ENCODE assay signal across 20 cellular contexts in genomic region chr18:32922951-32923430, GRCh38.
DNase-seq lines count a peak whose midpoint lies in the region; ATAC-seq and TF ChIP-seq lines count a peak whose summit lies in the region.
"Had no signal": no experiment of that assay in that cellular context is flagged by ENCODE, and none has a peak within 500 bp of the region (broad histone marks: within the 10 kb centered on the region; RNA-seq: fewer than 3 reads in every experiment).

No MANE protein-coding gene starts in this region.

- peaks cover 11% of the 10 kb centered on the region; the same call in 1 of the 2 replicates for H3F3A ChIP-seq in MM.1S (ENCODE audit: insufficient read depth, low read length)

- H2AFZ ChIP-seq in MM.1S (ENCODE audit: low read length), result no peak overlapping the region

- peaks cover 41 to 67% of the 10 kb centered on the region in 2 donors for H3K4me1 Mint-ChIP-seq in stimulated activated naive B cell treated with anti-CD40 and anti-IgM and Interleukin-4, amounts not matched to agents 10 μg/mL and 1 μg/mL and 100 μg/mL, for 72 hours
- H3K4me1 Mint-ChIP-seq: CD4-positive, CD25-positive, alpha-beta regulatory T cell; stimulated activated effector memory CD8-positive, alpha-beta T cell treated with anti-CD3 and anti-CD28 coated beads, Interleukin-12 subunit alpha, Interleukin-12 subunit beta, amount 100 ng/mL, for 72 hours had no signal

- WGBS in heart right ventricle, 2 donors, result 49 to 54% methylated on average over 2 of the region's 2 CpGs

- H3K27ac ChIP-seq in MM.1S (ENCODE audit: low read length), result peak overlapping the region; percentile 34; the same call in 1 of the 2 replicates
- no peak overlapping the region for H3K27ac ChIP-seq in heart right ventricle
- no peak overlapping the region for H3K27ac ChIP-seq in right atrium auricular region
- H3K27ac ChIP-seq: 22Rv1 had no signal

- H3K4me1 ChIP-seq in MM.1S (ENCODE audit: low read length) (peaks cover 26% of the 10 kb centered on the region), heart right ventricle (peaks cover 0 to 4% (median 0%) of the 10 kb centered on the region in 9 donors), right atrium auricular region (no peaks in the 10 kb centered on the region)

- DNase-seq in DMS53 (lab: John Stamatoyannopoulos, UW), result peak; percentile 9
- no peak for DNase-seq in DMS53 treated with DMSO at 0.1 percent for 48 hours (lab: John Stamatoyannopoulos, UW; ENCODE audit: unreplicated experiment)
- DNase-seq in MM.1S, result peak; percentile 66
- peak; percentile 75 for DNase-seq in RPMI7951 (ENCODE audit: low read depth)
- DNase-seq in stimulated activated naive B cell treated with anti-CD40 and anti-IgM and Interleukin-4, amounts not matched to agents 10 μg/mL and 1 μg/mL and 100 μg/mL, for 72 hours, result no peak
- DNase-seq in heart right ventricle, result no peak
- no peak for DNase-seq in right atrium auricular region (ENCODE audit: low spot score)
- DNase-seq: activated naive CD4-positive, alpha-beta T cell treated with anti-CD3 and anti-CD28 coated beads for 36 hours; CD4-positive, CD25-positive, alpha-beta regulatory T cell; GF-D8; NCI-H1436 treated with DMSO at 0.1 percent for 48 hours; NCI-H526 treated with DMSO at 0.1 percent for 48 hours; right cardiac atrium; SHP77; stimulated activated CD4-positive, alpha-beta T cell treated with anti-CD3 and anti-CD28 coated beads, Interleukin-4, amount 100 ng/mL, for 4 hours had no signal

- peaks cover 0 to 5% of the 10 kb centered on the region in 2 donors for H3K27me3 Mint-ChIP-seq in stimulated activated naive B cell treated with anti-CD40 and anti-IgM and Interleukin-4, amounts not matched to agents 10 μg/mL and 1 μg/mL and 100 μg/mL, for 72 hours
- H3K27me3 Mint-ChIP-seq: CD4-positive, CD25-positive, alpha-beta regulatory T cell had no signal

- H3K4me2 ChIP-seq in MM.1S (ENCODE audit: low read depth, low read length), result peak overlapping the region; percentile 17; the same call in 1 of the 2 replicates

- no peaks in the 10 kb centered on the region for H3K9me2 ChIP-seq in MM.1S (replicated peaks; ENCODE audit: insufficient read depth, low read length)

- H3K4me3 ChIP-seq in MM.1S (ENCODE audit: low read length), result no peak overlapping the region
- H3K4me3 ChIP-seq in heart right ventricle, result no peak overlapping the region
- no peak overlapping the region for H3K4me3 ChIP-seq in right atrium auricular region

- H3K27ac Mint-ChIP-seq in stimulated activated naive B cell treated with anti-CD40 and anti-IgM and Interleukin-4, amounts not matched to agents 10 μg/mL and 1 μg/mL and 100 μg/mL, for 72 hours, result peak overlapping the region; percentile 88
- H3K27ac Mint-ChIP-seq: activated naive CD4-positive, alpha-beta T cell treated with anti-CD3 and anti-CD28 coated beads for 36 hours; CD4-positive, CD25-positive, alpha-beta regulatory T cell; stimulated activated effector memory CD8-positive, alpha-beta T cell treated with anti-CD3 and anti-CD28 coated beads, Interleukin-12 subunit alpha, Interleukin-12 subunit beta, amount 100 ng/mL, for 72 hours had no signal

- H3K27me3 ChIP-seq in MM.1S (replicated peaks; ENCODE audit: insufficient read depth, low read length) (no peaks in the 10 kb centered on the region), heart right ventricle (peaks cover 0 to 7% (median 0%) of the 10 kb centered on the region in 7 donors), right atrium auricular region (no peaks in the 10 kb centered on the region)

- H3K4me3 Mint-ChIP-seq in stimulated activated naive B cell treated with anti-CD40 and anti-IgM and Interleukin-4, amounts not matched to agents 10 μg/mL and 1 μg/mL and 100 μg/mL, for 72 hours, result peak overlapping the region; percentile 59 to 72
- H3K4me3 Mint-ChIP-seq: activated naive CD4-positive, alpha-beta T cell treated with anti-CD3 and anti-CD28 coated beads for 36 hours; CD4-positive, CD25-positive, alpha-beta regulatory T cell; neural crest cell; stimulated activated effector memory CD8-positive, alpha-beta T cell treated with anti-CD3 and anti-CD28 coated beads, Interleukin-12 subunit alpha, Interleukin-12 subunit beta, amount 100 ng/mL, for 72 hours had no signal

- no peaks in the 10 kb centered on the region for H3K36me3 Mint-ChIP-seq in stimulated activated naive B cell treated with anti-CD40 and anti-IgM and Interleukin-4, amounts not matched to agents 10 μg/mL and 1 μg/mL and 100 μg/mL, for 72 hours
- H3K36me3 Mint-ChIP-seq: CD4-positive, CD25-positive, alpha-beta regulatory T cell; stimulated activated effector memory CD8-positive, alpha-beta T cell treated with anti-CD3 and anti-CD28 coated beads, Interleukin-12 subunit alpha, Interleukin-12 subunit beta, amount 100 ng/mL, for 72 hours had no signal

- H3K36me3 ChIP-seq in MM.1S (replicated peaks; ENCODE audit: insufficient read depth, low read length) (no peaks in the 10 kb centered on the region), heart right ventricle (no peaks in the 10 kb centered on the region), right atrium auricular region (no peaks in the 10 kb centered on the region)

- H3K9me3 ChIP-seq in MM.1S (replicated peaks; ENCODE audit: insufficient read depth, low read length) (no peaks in the 10 kb centered on the region), heart right ventricle (no peaks in the 10 kb centered on the region), right atrium auricular region (no peaks in the 10 kb centered on the region)

- intact Hi-C loops in heart right ventricle (cut with DNase I), result loop anchor here in 2 of 10 donors (5.0 to 10.0 kb wide), 2 partner anchors 188 to 206 kb away; no protein-coding TSS in a partner anchor

- H3K9ac ChIP-seq in MM.1S (ENCODE audit: low read length), result no peak overlapping the region

- H3K9me3 Mint-ChIP-seq in stimulated activated naive B cell treated with anti-CD40 and anti-IgM and Interleukin-4, amounts not matched to agents 10 μg/mL and 1 μg/mL and 100 μg/mL, for 72 hours, result no peaks in the 10 kb centered on the region
- H3K9me3 Mint-ChIP-seq: activated naive CD4-positive, alpha-beta T cell treated with anti-CD3 and anti-CD28 coated beads for 36 hours; neural crest cell had no signal

- ATAC-seq in stimulated activated naive B cell treated with anti-CD40 and anti-IgM and Interleukin-4, amounts not matched to agents 10 μg/mL and 1 μg/mL and 100 μg/mL, for 72 hours (replicated peaks), result peak; percentile 62 to 68
- no peak for ATAC-seq in heart right ventricle
- ATAC-seq in HG02973 (IDR thresholded peaks at IDR 0.05; ENCODE audit: unreplicated experiment), result no peak
- ATAC-seq: HepG2; right cardiac atrium; stimulated activated effector memory CD8-positive, alpha-beta T cell treated with anti-CD3 and anti-CD28 coated beads, Interleukin-12 subunit alpha, Interleukin-12 subunit beta, amount 100 ng/mL, for 72 hours had no signal

- H4K20me1 ChIP-seq in MM.1S (ENCODE audit: insufficient read depth, low read length), result no peaks in the 10 kb centered on the region

- H3K79me2 ChIP-seq in MM.1S (ENCODE audit: low read length), result no peaks in the 10 kb centered on the region

- TF ChIP-seq CTCF in MM.1S (IDR thresholded peaks at IDR 0.05; ENCODE audit: low read length), result no peak
- no peak for TF ChIP-seq CTCF in heart right ventricle (IDR thresholded peaks at IDR 0.05)
- TF ChIP-seq CTCF in right atrium auricular region (IDR thresholded peaks at IDR 0.05), result no peak

Comparison
In these comparisons a context has a peak if more than half of its experiments do, and no peak if none do; other contexts are left out.
1. DNase-seq: peak in DMS53 (single experiment), MM.1S (single experiment) and RPMI7951 (single experiment); none in DMS53 treated with DMSO at 0.1 percent for 48 hours (single experiment), stimulated activated naive B cell treated with anti-CD40 and anti-IgM and Interleukin-4, amounts not matched to agents 10 μg/mL and 1 μg/mL and 100 μg/mL, for 72 hours (single experiment), heart right ventricle (0 of 2) and right atrium auricular region (single experiment).
2. ATAC-seq: peak in stimulated activated naive B cell treated with anti-CD40 and anti-IgM and Interleukin-4, amounts not matched to agents 10 μg/mL and 1 μg/mL and 100 μg/mL, for 72 hours (2 of 2); none in heart right ventricle (0 of 8) and HG02973 (single experiment).